Comparison of ENCODE assay signal across 1 cellular context in genomic region chr1:18955442-18956188, GRCh38.
TF ChIP-seq lines count a peak whose summit lies in the region.

No MANE protein-coding gene starts in this region.

TF ChIP-seq in HepG2, 621 proteins besides CTCF, POLR2A, EP300 and RAD21 (continued from another document and continues in another):
- TF ChIP-seq SRSF4 (IDR thresholded peaks at IDR 0.05; ENCODE audit: low read depth, low read length, poor library complexity, severe bottlenecking), result no peak
- TF ChIP-seq NFKB2 (CRISPR knock-in tag; IDR thresholded peaks at IDR 0.05; ENCODE audit: borderline replicate concordance), result peak; percentile 21; the same call in 1 of the 2 replicates
- TF ChIP-seq ZNF557 (CRISPR knock-in tag; IDR thresholded peaks at IDR 0.05), result no peak
- no peak for TF ChIP-seq ARID2 (CRISPR knock-in tag; IDR thresholded peaks at IDR 0.05; ENCODE audit: borderline replicate concordance)
- TF ChIP-seq TBX3 (IDR thresholded peaks at IDR 0.05; ENCODE audit: borderline replicate concordance), result no peak
- no peak for TF ChIP-seq ZHX1 (CRISPR knock-in tag; IDR thresholded peaks at IDR 0.05; ENCODE audit: low read depth)
- TF ChIP-seq REXO4 (CRISPR knock-in tag; IDR thresholded peaks at IDR 0.05; ENCODE audit: borderline replicate concordance), result no peak
- no peak for TF ChIP-seq RFX1 (IDR thresholded peaks at IDR 0.05)
- TF ChIP-seq GPBP1L1 (CRISPR knock-in tag; IDR thresholded peaks at IDR 0.05), result no peak
- TF ChIP-seq CSRNP2 (CRISPR knock-in tag; conservative IDR thresholded peaks at IDR 0.05; ENCODE audit: low read depth), result no peak
- TF ChIP-seq ZNF773 (CRISPR knock-in tag; IDR thresholded peaks at IDR 0.05; ENCODE audit: borderline replicate concordance), result no peak
- TF ChIP-seq HNF1B (CRISPR knock-in tag; IDR thresholded peaks at IDR 0.05), result no peak
- TF ChIP-seq ZNF512B (CRISPR knock-in tag; IDR thresholded peaks at IDR 0.05; ENCODE audit: borderline replicate concordance), result no peak
- 0 out of 2 replicates have a peak, but pooled peaks have one; percentile 3 for TF ChIP-seq REPIN1 (CRISPR knock-in tag; IDR thresholded peaks at IDR 0.05; ENCODE audit: borderline replicate concordance, low read depth)
- no peak for TF ChIP-seq ZSCAN30 (CRISPR knock-in tag; IDR thresholded peaks at IDR 0.05)
- TF ChIP-seq FOXM1 (CRISPR knock-in tag; IDR thresholded peaks at IDR 0.05), result no peak
- TF ChIP-seq ZNF572 (CRISPR knock-in tag; IDR thresholded peaks at IDR 0.05), result 0 out of 2 replicates have a peak, but pooled peaks have one; percentile 22
- TF ChIP-seq, protein P1, sequence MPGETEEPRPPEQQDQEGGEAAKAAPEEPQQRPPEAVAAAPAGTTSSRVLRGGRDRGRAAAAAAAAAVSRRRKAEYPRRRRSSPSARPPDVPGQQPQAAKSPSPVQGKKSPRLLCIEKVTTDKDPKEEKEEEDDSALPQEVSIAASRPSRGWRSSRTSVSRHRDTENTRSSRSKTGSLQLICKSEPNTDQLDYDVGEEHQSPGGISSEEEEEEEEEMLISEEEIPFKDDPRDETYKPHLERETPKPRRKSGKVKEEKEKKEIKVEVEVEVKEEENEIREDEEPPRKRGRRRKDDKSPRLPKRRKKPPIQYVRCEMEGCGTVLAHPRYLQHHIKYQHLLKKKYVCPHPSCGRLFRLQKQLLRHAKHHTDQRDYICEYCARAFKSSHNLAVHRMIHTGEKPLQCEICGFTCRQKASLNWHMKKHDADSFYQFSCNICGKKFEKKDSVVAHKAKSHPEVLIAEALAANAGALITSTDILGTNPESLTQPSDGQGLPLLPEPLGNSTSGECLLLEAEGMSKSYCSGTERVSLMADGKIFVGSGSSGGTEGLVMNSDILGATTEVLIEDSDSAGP (CRISPR knock-in tag; IDR thresholded peaks at IDR 0.05; ENCODE audit: borderline replicate concordance), result peak; percentile 81
- TF ChIP-seq ZFP37 (CRISPR knock-in tag; IDR thresholded peaks at IDR 0.05; ENCODE audit: borderline replicate concordance), result no peak
- TF ChIP-seq, protein P2, sequence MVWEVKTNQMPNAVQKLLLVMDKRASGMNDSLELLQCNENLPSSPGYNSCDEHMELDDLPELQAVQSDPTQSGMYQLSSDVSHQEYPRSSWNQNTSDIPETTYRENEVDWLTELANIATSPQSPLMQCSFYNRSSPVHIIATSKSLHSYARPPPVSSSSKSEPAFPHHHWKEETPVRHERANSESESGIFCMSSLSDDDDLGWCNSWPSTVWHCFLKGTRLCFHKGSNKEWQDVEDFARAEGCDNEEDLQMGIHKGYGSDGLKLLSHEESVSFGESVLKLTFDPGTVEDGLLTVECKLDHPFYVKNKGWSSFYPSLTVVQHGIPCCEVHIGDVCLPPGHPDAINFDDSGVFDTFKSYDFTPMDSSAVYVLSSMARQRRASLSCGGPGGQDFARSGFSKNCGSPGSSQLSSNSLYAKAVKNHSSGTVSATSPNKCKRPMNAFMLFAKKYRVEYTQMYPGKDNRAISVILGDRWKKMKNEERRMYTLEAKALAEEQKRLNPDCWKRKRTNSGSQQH (CRISPR knock-in tag; IDR thresholded peaks at IDR 0.05; ENCODE audit: low read depth), result no peak; the same call in 1 of the 2 replicates
- TF ChIP-seq, protein P3, sequence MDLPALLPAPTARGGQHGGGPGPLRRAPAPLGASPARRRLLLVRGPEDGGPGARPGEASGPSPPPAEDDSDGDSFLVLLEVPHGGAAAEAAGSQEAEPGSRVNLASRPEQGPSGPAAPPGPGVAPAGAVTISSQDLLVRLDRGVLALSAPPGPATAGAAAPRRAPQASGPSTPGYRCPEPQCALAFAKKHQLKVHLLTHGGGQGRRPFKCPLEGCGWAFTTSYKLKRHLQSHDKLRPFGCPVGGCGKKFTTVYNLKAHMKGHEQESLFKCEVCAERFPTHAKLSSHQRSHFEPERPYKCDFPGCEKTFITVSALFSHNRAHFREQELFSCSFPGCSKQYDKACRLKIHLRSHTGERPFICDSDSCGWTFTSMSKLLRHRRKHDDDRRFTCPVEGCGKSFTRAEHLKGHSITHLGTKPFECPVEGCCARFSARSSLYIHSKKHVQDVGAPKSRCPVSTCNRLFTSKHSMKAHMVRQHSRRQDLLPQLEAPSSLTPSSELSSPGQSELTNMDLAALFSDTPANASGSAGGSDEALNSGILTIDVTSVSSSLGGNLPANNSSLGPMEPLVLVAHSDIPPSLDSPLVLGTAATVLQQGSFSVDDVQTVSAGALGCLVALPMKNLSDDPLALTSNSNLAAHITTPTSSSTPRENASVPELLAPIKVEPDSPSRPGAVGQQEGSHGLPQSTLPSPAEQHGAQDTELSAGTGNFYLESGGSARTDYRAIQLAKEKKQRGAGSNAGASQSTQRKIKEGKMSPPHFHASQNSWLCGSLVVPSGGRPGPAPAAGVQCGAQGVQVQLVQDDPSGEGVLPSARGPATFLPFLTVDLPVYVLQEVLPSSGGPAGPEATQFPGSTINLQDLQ (CRISPR knock-in tag; IDR thresholded peaks at IDR 0.05), result no peak
- TF ChIP-seq ZNF652 (CRISPR knock-in tag; IDR thresholded peaks at IDR 0.05; ENCODE audit: borderline replicate concordance, low read depth), result no peak
- no peak for TF ChIP-seq BRD4 (CRISPR knock-in tag; IDR thresholded peaks at IDR 0.05)
- 0 out of 2 replicates have a peak, but pooled peaks have one; percentile 25 for TF ChIP-seq MYNN (CRISPR knock-in tag; IDR thresholded peaks at IDR 0.05; ENCODE audit: low read depth)
- no peak for TF ChIP-seq ZNF207 (IDR thresholded peaks at IDR 0.05; ENCODE audit: borderline replicate concordance)
- peak; percentile 55 for TF ChIP-seq SKI (IDR thresholded peaks at IDR 0.05; ENCODE audit: partially characterized antibody)
- no peak for TF ChIP-seq ZNF382 (CRISPR knock-in tag; IDR thresholded peaks at IDR 0.05; ENCODE audit: borderline replicate concordance)
- TF ChIP-seq NR2F2 (IDR thresholded peaks at IDR 0.05; ENCODE audit: borderline replicate concordance, low read depth), result no peak
- TF ChIP-seq ZNF816 (CRISPR knock-in tag; IDR thresholded peaks at IDR 0.05; ENCODE audit: borderline replicate concordance), result no peak
- no peak for TF ChIP-seq ZMYM2 (CRISPR knock-in tag; IDR thresholded peaks at IDR 0.05)
- no peak for TF ChIP-seq CERS6 (CRISPR knock-in tag; IDR thresholded peaks at IDR 0.05)
- no peak for TF ChIP-seq GLI4 (CRISPR knock-in tag; IDR thresholded peaks at IDR 0.05; ENCODE audit: borderline replicate concordance)
- no peak for TF ChIP-seq KLF11 (CRISPR knock-in tag; IDR thresholded peaks at IDR 0.05)
- TF ChIP-seq ZNF460 (CRISPR knock-in tag; IDR thresholded peaks at IDR 0.05; ENCODE audit: borderline replicate concordance), result no peak
- no peak for TF ChIP-seq NR2C2 (CRISPR knock-in tag; IDR thresholded peaks at IDR 0.05; ENCODE audit: borderline replicate concordance)
- TF ChIP-seq, protein P4, sequence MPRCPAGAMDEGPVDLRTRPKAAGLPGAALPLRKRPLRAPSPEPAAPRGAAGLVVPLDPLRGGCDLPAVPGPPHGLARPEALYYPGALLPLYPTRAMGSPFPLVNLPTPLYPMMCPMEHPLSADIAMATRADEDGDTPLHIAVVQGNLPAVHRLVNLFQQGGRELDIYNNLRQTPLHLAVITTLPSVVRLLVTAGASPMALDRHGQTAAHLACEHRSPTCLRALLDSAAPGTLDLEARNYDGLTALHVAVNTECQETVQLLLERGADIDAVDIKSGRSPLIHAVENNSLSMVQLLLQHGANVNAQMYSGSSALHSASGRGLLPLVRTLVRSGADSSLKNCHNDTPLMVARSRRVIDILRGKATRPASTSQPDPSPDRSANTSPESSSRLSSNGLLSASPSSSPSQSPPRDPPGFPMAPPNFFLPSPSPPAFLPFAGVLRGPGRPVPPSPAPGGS (CRISPR knock-in tag; IDR thresholded peaks at IDR 0.05), result no peak; the same call in 1 of the 2 replicates
- TF ChIP-seq, protein P5, sequence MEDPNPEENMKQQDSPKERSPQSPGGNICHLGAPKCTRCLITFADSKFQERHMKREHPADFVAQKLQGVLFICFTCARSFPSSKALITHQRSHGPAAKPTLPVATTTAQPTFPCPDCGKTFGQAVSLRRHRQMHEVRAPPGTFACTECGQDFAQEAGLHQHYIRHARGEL (CRISPR knock-in tag; IDR thresholded peaks at IDR 0.05), result no peak
- TF ChIP-seq FOXP1 (IDR thresholded peaks at IDR 0.05), result no peak
- TF ChIP-seq FOXP1 (CRISPR knock-in tag; IDR thresholded peaks at IDR 0.05), result no peak
- no peak for TF ChIP-seq FOSL1 (CRISPR knock-in tag; IDR thresholded peaks at IDR 0.05; ENCODE audit: borderline replicate concordance)
- TF ChIP-seq ZNF891 (CRISPR knock-in tag; IDR thresholded peaks at IDR 0.05), result peak; percentile 60; the same call in 1 of the 2 replicates
- no peak; the same call in 1 of the 2 replicates for TF ChIP-seq MIER3 (CRISPR knock-in tag; IDR thresholded peaks at IDR 0.05; ENCODE audit: borderline replicate concordance)
- 0 out of 2 replicates have a peak, but pooled peaks have one; percentile 15 for TF ChIP-seq GATAD1 (CRISPR knock-in tag; IDR thresholded peaks at IDR 0.05)
- 0 out of 2 replicates have a peak, but pooled peaks have one; percentile 49 for TF ChIP-seq HIVEP1 (CRISPR knock-in tag; IDR thresholded peaks at IDR 0.05)
- TF ChIP-seq ZNF326 (CRISPR knock-in tag; IDR thresholded peaks at IDR 0.05; ENCODE audit: borderline replicate concordance), result no peak
- TF ChIP-seq ZNF121 (CRISPR knock-in tag; IDR thresholded peaks at IDR 0.05), result peak; percentile 97
- no peak for TF ChIP-seq ATAD3A (CRISPR knock-in tag; IDR thresholded peaks at IDR 0.05)
